8 cellular contexts compared by ENCODE assay signal in genomic region chr6:12751694-12752304, GRCh38. TPM values are rescaled to one million over a fixed set of nuclear protein-coding genes. Genes with fewer than 3 reads are reported as not detected.
DNase-seq lines count a peak whose midpoint lies in the region; ATAC-seq and TF ChIP-seq lines count a peak whose summit lies in the region.

No MANE protein-coding gene starts in this region.

- DNase-seq in COLO829 (ENCODE audit: low spot score) = peak; percentile 47
- DNase-seq in HuH-7.5 (ENCODE audit: low spot score) = peak; percentile 39
- DNase-seq in activated CD8-positive, alpha-beta T cell treated with anti-CD3 and anti-CD28 coated beads, Interleukin-2, amount 10 ng/mL, durations not matched to agents 7 days and 5 days = peak; percentile 65
- DNase-seq in glutamatergic neuron = no peak
- DNase-seq in stimulated activated CD4-positive, alpha-beta T cell treated with anti-CD3 and anti-CD28 coated beads, Interleukin-12 subunit alpha, Interleukin-12 subunit beta, amount 100 ng/mL, for 48 hours (ENCODE audit: low read depth in 2 of 3, low spot score in 1 of 3) = peak; percentile 3 to 24 (median 9)

- no peak for TF ChIP-seq CTCF in glutamatergic neuron (IDR thresholded peaks at IDR 0.05; ENCODE audit: partially characterized antibody, unreplicated experiment)

- no peaks in the 10 kb centered on the region for H3K4me1 Mint-ChIP-seq in activated CD8-positive, alpha-beta T cell treated with anti-CD3 and anti-CD28 coated beads, Interleukin-2, amount 10 ng/mL, durations not matched to agents 7 days and 5 days (ENCODE audit: low read depth)
- peaks cover 27% of the 10 kb centered on the region for H3K4me1 Mint-ChIP-seq in glutamatergic neuron (ENCODE audit: low read depth, unreplicated experiment)

- no peaks in the 10 kb centered on the region for H3K9me3 Mint-ChIP-seq in activated CD8-positive, alpha-beta T cell treated with anti-CD3 and anti-CD28 coated beads, Interleukin-2, amount 10 ng/mL, durations not matched to agents 7 days and 5 days (ENCODE audit: insufficient read depth)
- peaks cover 9% of the 10 kb centered on the region for H3K9me3 Mint-ChIP-seq in glutamatergic neuron (ENCODE audit: unreplicated experiment)

- H3K27me3 Mint-ChIP-seq in activated CD8-positive, alpha-beta T cell treated with anti-CD3 and anti-CD28 coated beads, Interleukin-2, amount 10 ng/mL, durations not matched to agents 7 days and 5 days (ENCODE audit: low read depth) = peaks cover 23% of the 10 kb centered on the region
- peaks cover 10% of the 10 kb centered on the region for H3K27me3 Mint-ChIP-seq in glutamatergic neuron (ENCODE audit: unreplicated experiment)

- no peak overlapping the region for H3K27ac Mint-ChIP-seq in activated CD8-positive, alpha-beta T cell treated with anti-CD3 and anti-CD28 coated beads, Interleukin-2, amount 10 ng/mL, durations not matched to agents 7 days and 5 days
- H3K27ac Mint-ChIP-seq in glutamatergic neuron (ENCODE audit: unreplicated experiment) = no peak overlapping the region

- H3K4me3 Mint-ChIP-seq in activated CD8-positive, alpha-beta T cell treated with anti-CD3 and anti-CD28 coated beads, Interleukin-2, amount 10 ng/mL, durations not matched to agents 7 days and 5 days = no peak overlapping the region
- H3K4me3 Mint-ChIP-seq in glutamatergic neuron (ENCODE audit: unreplicated experiment) = peak overlapping the region; percentile 40

- POLR2A ChIA-PET in activated CD8-positive, alpha-beta T cell treated with anti-CD3 and anti-CD28 coated beads, Interleukin-2, amount 10 ng/mL, durations not matched to agents 7 days and 5 days (lab: Charles Lee) = no interaction called here

- ATAC-seq in activated CD8-positive, alpha-beta T cell treated with anti-CD3 and anti-CD28 coated beads, Interleukin-2, amount 10 ng/mL, durations not matched to agents 7 days and 5 days = no peak
- no peak for ATAC-seq in HG03457 (IDR thresholded peaks at IDR 0.05; ENCODE audit: unreplicated experiment)
- ATAC-seq in GM21390 (IDR thresholded peaks at IDR 0.05; ENCODE audit: unreplicated experiment) = no peak
- ATAC-seq in activated CD4-positive, CD25-positive, alpha-beta regulatory T cell treated with anti-CD3 and anti-CD28 coated beads, Interleukin-2, amount 50 U/mL, for 24 hours = no peak

- no peaks in the 10 kb centered on the region for H3K36me3 Mint-ChIP-seq in activated CD8-positive, alpha-beta T cell treated with anti-CD3 and anti-CD28 coated beads, Interleukin-2, amount 10 ng/mL, durations not matched to agents 7 days and 5 days (ENCODE audit: low read depth)
- H3K36me3 Mint-ChIP-seq in glutamatergic neuron (ENCODE audit: unreplicated experiment) = peaks cover 4% of the 10 kb centered on the region

- CTCF ChIA-PET in activated CD8-positive, alpha-beta T cell treated with anti-CD3 and anti-CD28 coated beads, Interleukin-2, amount 10 ng/mL, durations not matched to agents 7 days and 5 days (lab: Charles Lee) = no interaction called here

RNA-seq across cellular contexts. Expression of gene PHACTR1, which starts 35.2 kb away (rescaled TPM):
- total RNA-seq in activated CD8-positive, alpha-beta T cell treated with anti-CD3 and anti-CD28 coated beads, Interleukin-2, amount 10 ng/mL, durations not matched to agents 7 days and 5 days = under 1 TPM; 0.47 to 0.61 TPM
- 50.7 TPM for total RNA-seq in glutamatergic neuron (ENCODE audit: unreplicated experiment)

Comparison
In these comparisons a context has a peak if more than half of its experiments do, and no peak if none do; other contexts are left out.
1. RNA of gene PHACTR1, which starts 35.2 kb away (total RNA-seq): 50.7 TPM in glutamatergic neuron (single experiment); 0.47 to 0.61 TPM in activated CD8-positive, alpha-beta T cell treated with anti-CD3 and anti-CD28 coated beads, Interleukin-2, amount 10 ng/mL, durations not matched to agents 7 days and 5 days; every median in the first group is over 10 times any median in the second.